1 cellular context compared by ENCODE assay signal in the genomic region with DNA sequence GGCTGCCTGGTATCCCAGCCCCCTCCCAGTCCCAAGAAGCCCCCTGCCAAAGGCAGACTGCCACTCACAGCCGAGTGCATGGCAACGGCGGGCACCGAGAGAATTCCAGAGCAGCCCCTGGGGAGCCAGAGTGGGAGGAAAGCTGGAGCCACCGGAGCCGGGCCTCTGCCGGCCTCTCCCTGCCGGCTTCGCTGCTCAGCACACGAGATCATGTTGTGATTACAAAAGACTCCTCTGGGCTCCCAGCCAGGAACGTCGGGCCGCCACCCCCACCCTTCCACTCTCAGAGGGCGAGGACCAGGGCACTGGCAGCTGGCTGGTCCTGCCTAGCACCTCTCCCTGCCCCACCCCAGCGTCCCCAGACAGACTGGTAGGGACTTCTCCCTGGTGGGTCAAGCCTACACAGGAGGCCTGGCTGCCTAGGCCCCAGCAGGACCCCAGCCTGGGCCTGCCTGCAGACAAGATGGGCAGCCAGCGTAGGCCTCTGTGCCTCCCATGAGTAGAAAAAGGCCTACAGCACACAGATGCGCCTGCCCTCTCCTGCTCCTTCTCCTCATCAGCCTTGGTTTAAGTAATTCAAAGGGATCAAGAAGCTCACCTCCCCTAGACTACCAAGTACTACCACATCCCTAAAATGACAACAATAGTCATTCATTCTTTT.
A peak's percentile ranks its signal among the peaks of the same experiment; 100 is the strongest.
TF ChIP-seq lines count a peak whose summit lies in the region.

Gene CCDC9B, minus strand, starts transcription at position 200 of the 661 bp plus-strand sequence. Its CDS starts 120 bp downstream, at position 80.

TF ChIP-seq in IMR-90, 13 proteins besides CTCF, POLR2A, EP300 and RAD21 (continued from another document):
- TF ChIP-seq, protein P1, sequence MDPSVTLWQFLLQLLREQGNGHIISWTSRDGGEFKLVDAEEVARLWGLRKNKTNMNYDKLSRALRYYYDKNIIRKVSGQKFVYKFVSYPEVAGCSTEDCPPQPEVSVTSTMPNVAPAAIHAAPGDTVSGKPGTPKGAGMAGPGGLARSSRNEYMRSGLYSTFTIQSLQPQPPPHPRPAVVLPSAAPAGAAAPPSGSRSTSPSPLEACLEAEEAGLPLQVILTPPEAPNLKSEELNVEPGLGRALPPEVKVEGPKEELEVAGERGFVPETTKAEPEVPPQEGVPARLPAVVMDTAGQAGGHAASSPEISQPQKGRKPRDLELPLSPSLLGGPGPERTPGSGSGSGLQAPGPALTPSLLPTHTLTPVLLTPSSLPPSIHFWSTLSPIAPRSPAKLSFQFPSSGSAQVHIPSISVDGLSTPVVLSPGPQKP (IDR thresholded peaks at IDR 0.05; ENCODE audit: borderline replicate concordance, low read depth, low read length): no peak
- TF ChIP-seq CEBPB (IDR thresholded peaks at IDR 0.05; ENCODE audit: low read depth, low read length): peak; percentile 80
- TF ChIP-seq USF2 (IDR thresholded peaks at IDR 0.05; ENCODE audit: low read depth, low read length): 0 out of 2 replicates have a peak, but pooled peaks have one; percentile 12
- peak; percentile 78; the same call in 1 of the 2 replicates for TF ChIP-seq MAZ (IDR thresholded peaks at IDR 0.05; ENCODE audit: borderline replicate concordance, low read depth, low read length)
- no peak for TF ChIP-seq MAFK (IDR thresholded peaks at IDR 0.05; ENCODE audit: low read depth, low read length)
- TF ChIP-seq SMC3 (IDR thresholded peaks at IDR 0.05; ENCODE audit: low read depth, low read length): no peak; the same call in 1 of the 2 replicates
- TF ChIP-seq NFE2L2 (IDR thresholded peaks at IDR 0.05; ENCODE audit: low read depth, low read length): no peak
- peak; percentile 78 for TF ChIP-seq BHLHE40 (IDR thresholded peaks at IDR 0.05; ENCODE audit: low read depth, low read length)
- peak; percentile 78; the same call in 1 of the 2 replicates for TF ChIP-seq MXI1 (IDR thresholded peaks at IDR 0.05; ENCODE audit: borderline replicate concordance, low read depth, low read length)
- TF ChIP-seq RFX5 (IDR thresholded peaks at IDR 0.05; ENCODE audit: low read depth, low read length): no peak
- TF ChIP-seq FOS (IDR thresholded peaks at IDR 0.05; ENCODE audit: low read depth, low read length): no peak
